In genomic region chr18:23158884-23159820, GRCh38 we compare ENCODE assay signal across 22 cellular contexts. TPM values are rescaled to one million over a fixed set of nuclear protein-coding genes. Genes with fewer than 3 reads are reported as not detected.
A peak's percentile ranks its signal among the peaks of the same experiment; 100 is the strongest.
DNase-seq lines count a peak whose midpoint lies in the region; ATAC-seq and TF ChIP-seq lines count a peak whose summit lies in the region.
"Had no signal": no experiment of that assay in that cellular context is flagged by ENCODE, and none has a peak within 500 bp of the region (broad histone marks: within the 10 kb centered on the region; RNA-seq: fewer than 3 reads in every experiment).

No MANE protein-coding gene starts in this region.

- H3K4me1 ChIP-seq in mucosa of descending colon (ENCODE audit: low read depth) (no peaks in the 10 kb centered on the region), upper lobe of left lung (no peaks in the 10 kb centered on the region)

- H3K27ac ChIP-seq in upper lobe of left lung: no peak overlapping the region

- H3K4me1 Mint-ChIP-seq in Calu3 (ENCODE audit: low read depth, unreplicated experiment): peaks cover 19% of the 10 kb centered on the region
- H3K4me1 Mint-ChIP-seq: CD14-positive monocyte had no signal

- no peaks in the 10 kb centered on the region for H3K36me3 ChIP-seq in mucosa of descending colon (ENCODE audit: low read depth)
- no peaks in the 10 kb centered on the region for H3K36me3 ChIP-seq in upper lobe of left lung

- H3K4me3 ChIP-seq in epithelial cell of proximal tubule (ENCODE audit: low read depth, low read length): peak overlapping the region; percentile 20
- H3K4me3 ChIP-seq in mucosa of descending colon: no peak overlapping the region
- H3K4me3 ChIP-seq in upper lobe of left lung: no peak overlapping the region

- intact Hi-C loops in mucosa of descending colon (cut with DNase I, micrococcal nuclease): no loop called here
- intact Hi-C loops in Calu3 (cut with micrococcal nuclease; ENCODE audit: unreplicated experiment): no loop called here

- in situ Hi-C loops in ACHN (cut with HindIII; ENCODE audit: low pct_ligation_motif_present, low pct_unique_long_range_greater_than_20kb, low sequenced_read_pairs): no loop called here

- no peaks in the 10 kb centered on the region for H3K9me3 Mint-ChIP-seq in Calu3 (ENCODE audit: low read depth, unreplicated experiment)
- H3K9me3 Mint-ChIP-seq: activated CD8-positive, alpha-beta T cell treated with anti-CD3 and anti-CD28 coated beads for 36 hours; activated naive CD4-positive, alpha-beta T cell treated with anti-CD3 and anti-CD28 coated beads for 36 hours; CD14-positive monocyte; HFFc6; immature natural killer cell; T-helper 1 cell treated with Interleukin-12 subunit alpha and Interleukin-12 subunit beta and Interleukin-4 antibody, amounts not matched to agents 30 μg/mL and 1 μg/mL, for 36 hours had no signal

- ATAC-seq in mucosa of descending colon: peak; percentile 49
- no peak for ATAC-seq in upper lobe of left lung (ENCODE audit: low FRiP score in 2 of 2)
- ATAC-seq: activated CD8-positive, alpha-beta T cell treated with anti-CD3 and anti-CD28 coated beads for 36 hours; Right ventricle myocardium inferior had no signal

- TF ChIP-seq EP300 in upper lobe of left lung (IDR thresholded peaks at IDR 0.05): no peak

- H3K4me3 Mint-ChIP-seq in Calu3 (ENCODE audit: low read depth, unreplicated experiment): no peak overlapping the region
- H3K4me3 Mint-ChIP-seq: activated CD8-positive, alpha-beta T cell treated with anti-CD3 and anti-CD28 coated beads for 36 hours; activated naive CD4-positive, alpha-beta T cell treated with anti-CD3 and anti-CD28 coated beads for 36 hours; CD14-positive monocyte; HFFc6; immature natural killer cell; T-helper 1 cell treated with Interleukin-12 subunit alpha and Interleukin-12 subunit beta and Interleukin-4 antibody, amounts not matched to agents 30 μg/mL and 1 μg/mL, for 36 hours had no signal

- H3K27me3 ChIP-seq in upper lobe of left lung: no peaks in the 10 kb centered on the region

- no peaks in the 10 kb centered on the region for H3K9me3 ChIP-seq in mucosa of descending colon
- no peaks in the 10 kb centered on the region for H3K9me3 ChIP-seq in upper lobe of left lung

- CTCF ChIA-PET in Calu3 (lab: Charles Lee): interaction anchor here (0.5 to 1.0 kb wide), 4 partner anchors 12 to 69 kb away, joined by 3 to 5 read pairs (median 4); no protein-coding TSS in a partner anchor

- no TSS peak for BruUV-seq in Calu3 (replicated peaks; lab: Mats Ljungman, UMichigan)

- H3K36me3 Mint-ChIP-seq in Calu3 (ENCODE audit: insufficient read depth, unreplicated experiment): no peaks in the 10 kb centered on the region
- H3K36me3 Mint-ChIP-seq: CD14-positive monocyte, immature natural killer cell had no signal

- 83 to 85% methylated on average over 17 to 22 of the region's 22 CpGs for WGBS in upper lobe of left lung, 2 donors

- H3K27me3 Mint-ChIP-seq in Calu3 (ENCODE audit: unreplicated experiment): no peaks in the 10 kb centered on the region
- H3K27me3 Mint-ChIP-seq: activated CD8-positive, alpha-beta T cell treated with anti-CD3 and anti-CD28 coated beads for 36 hours had no signal

- DNase-seq in ACHN (peak; percentile 29), NCI-H1048 (lab: John Stamatoyannopoulos, UW) (peak; percentile 45), epithelial cell of proximal tubule (ENCODE audit: low read depth) (peak; percentile 54), mucosa of descending colon (no peak), NCI-H1417 treated with DMSO at 0.1 percent for 48 hours (lab: John Stamatoyannopoulos, UW) (no peak), Calu3 (no peak), upper lobe of left lung (no peak), SW480 (ENCODE audit: low spot score) (no peak)
- DNase-seq: activated CD8-positive, alpha-beta T cell treated with anti-CD3 and anti-CD28 coated beads for 36 hours; activated naive CD4-positive, alpha-beta T cell treated with anti-CD3 and anti-CD28 coated beads for 36 hours; activated T-cell treated with anti-CD3 and anti-CD28 coated beads, Interleukin-2, amount 50 U/mL, for 1 hour; aorta; DMS79 treated with DMSO at 0.1 percent for 48 hours; effector CD4-positive, alpha-beta T cell; HFFc6; immature natural killer cell; mesendoderm; NCI-H2029 treated with DMSO at 0.1 percent for 48 hours; NCI-H524 had no signal

- no peak overlapping the region for H3K27ac Mint-ChIP-seq in Calu3 (ENCODE audit: unreplicated experiment)
- H3K27ac Mint-ChIP-seq: activated CD8-positive, alpha-beta T cell treated with anti-CD3 and anti-CD28 coated beads for 36 hours; activated naive CD4-positive, alpha-beta T cell treated with anti-CD3 and anti-CD28 coated beads for 36 hours; CD14-positive monocyte; HFFc6; immature natural killer cell; T-helper 1 cell treated with Interleukin-12 subunit alpha and Interleukin-12 subunit beta and Interleukin-4 antibody, amounts not matched to agents 30 μg/mL and 1 μg/mL, for 36 hours had no signal

- TF ChIP-seq CTCF in epithelial cell of proximal tubule (conservative IDR thresholded peaks at IDR 0.05; ENCODE audit: low read depth, low read length) (no peak), mucosa of descending colon (IDR thresholded peaks at IDR 0.05) (no peak), Calu3 (IDR thresholded peaks at IDR 0.05; ENCODE audit: unreplicated experiment) (no peak), upper lobe of left lung (IDR thresholded peaks at IDR 0.05) (no peak)

- no peak for TF ChIP-seq POLR2A in upper lobe of left lung (IDR thresholded peaks at IDR 0.05)

RNA-seq across cellular contexts. Expression of gene CABLES1, which starts 23.9 kb away (rescaled TPM):
- total RNA-seq in epithelial cell of proximal tubule (6.1 and 19.7 TPM in 2 replicates), mucosa of descending colon (10 to 100 TPM in 2 of 3 donors, 1 to 10 TPM in 1; 8.1 to 13.0 (median 11.6) TPM), Calu3 (2022) (16.2 and 16.9 TPM in 2 replicates), upper lobe of left lung (10 to 100 TPM; 24.6 to 63.9 (median 40.9) TPM)

Comparison
In these comparisons a context has a peak if more than half of its experiments do, and no peak if none do; other contexts are left out.
1. DNase-seq: peak in ACHN (single experiment), NCI-H1048 (single experiment) and epithelial cell of proximal tubule (single experiment); none in mucosa of descending colon (0 of 3), NCI-H1417 treated with DMSO at 0.1 percent for 48 hours (single experiment), Calu3 (single experiment), upper lobe of left lung (0 of 2) and SW480 (single experiment).